ENCODE assay signal across 9 cellular contexts in genomic region chr12:64665506-64665905, GRCh38. TPM values are rescaled to one million over a fixed set of nuclear protein-coding genes. Genes with fewer than 3 reads are reported as not detected.
DNase-seq lines count a peak whose midpoint lies in the region; ATAC-seq, FAIRE-seq and TF ChIP-seq lines count a peak whose summit lies in the region.
"Had no signal": no experiment of that assay in that cellular context is flagged by ENCODE, and none has a peak within 500 bp of the region (broad histone marks: within the 10 kb centered on the region; RNA-seq: fewer than 3 reads in every experiment).

No MANE protein-coding gene starts in this region.

- H3K9me3 ChIP-seq in colonic mucosa (no peaks in the 10 kb centered on the region), sigmoid colon (no peaks in the 10 kb centered on the region)

- TF ChIP-seq POLR2A in GM12891 (IDR thresholded peaks at IDR 0.05; ENCODE audit: low read depth, low read length) (peak; percentile 95), sigmoid colon (IDR thresholded peaks at IDR 0.05) (no peak)

- no peak for DNase-seq in GM12891 (ENCODE audit: insufficient read length, low spot score)
- DNase-seq in LNCaP clone FGC (ENCODE audit: low read depth): no peak
- peak; percentile 72 for DNase-seq in colonic mucosa
- no peak for DNase-seq in sigmoid colon
- no peak for DNase-seq in inferior parietal cortex (ENCODE audit: extremely low spot score)
- no peak for DNase-seq in Kasumi-1 (lab: John Stamatoyannopoulos, UW)
- DNase-seq in urothelium cell line (ENCODE audit: low spot score): no peak

- intact Hi-C loops in colonic mucosa (cut with DNase I): no loop called here
- intact Hi-C loops in sigmoid colon (cut with DNase I): no loop called here

- peaks cover 16% of the 10 kb centered on the region for H3K4me1 ChIP-seq in colonic mucosa
- peaks cover 0 to 94% (median 72%) of the 10 kb centered on the region in 4 donors for H3K4me1 ChIP-seq in sigmoid colon

- TF ChIP-seq CTCF in LNCaP clone FGC (IDR thresholded peaks at IDR 0.05; ENCODE audit: control insufficient read depth, extremely low read depth, insufficient read depth) (no peak), colonic mucosa (IDR thresholded peaks at IDR 0.05) (no peak), sigmoid colon (IDR thresholded peaks at IDR 0.05) (no peak)

- H3K27me3 ChIP-seq in colonic mucosa (no peaks in the 10 kb centered on the region), sigmoid colon (no peaks in the 10 kb centered on the region)

- FAIRE-seq in GM12891 (lab: Jason Lieb, UNC) (peak; percentile 57), urothelium cell line (lab: Jason Lieb, UNC) (no peak)
- FAIRE-seq: keratinocyte had no signal

- peak overlapping the region; percentile 53 for H3K27ac ChIP-seq in colonic mucosa
- H3K27ac ChIP-seq in sigmoid colon: peak overlapping the region; percentile 51 to 92 (median 66)

- no peaks in the 10 kb centered on the region for H3K36me3 ChIP-seq in colonic mucosa
- H3K36me3 ChIP-seq in sigmoid colon: no peaks in the 10 kb centered on the region

- H3K9ac ChIP-seq in colonic mucosa (ENCODE audit: low read depth in 2 of 2, low read length in 2 of 2): peak overlapping the region; percentile 49 to 51

- peak; percentile 33 for ATAC-seq in GM21390 (IDR thresholded peaks at IDR 0.05; ENCODE audit: unreplicated experiment)

- peak overlapping the region; percentile 27 for H3K4me3 ChIP-seq in LNCaP clone FGC (ENCODE audit: low read depth, low read length)
- no peak overlapping the region for H3K4me3 ChIP-seq in colonic mucosa
- no peak overlapping the region for H3K4me3 ChIP-seq in sigmoid colon

- 21 to 43% methylated on average over 4 of the region's 4 CpGs for WGBS in sigmoid colon, 2 donors

- TF ChIP-seq EP300 in sigmoid colon (IDR thresholded peaks at IDR 0.05): no peak

TF ChIP-seq in GM12891, 5 proteins besides CTCF, POLR2A, EP300 and RAD21:
- TF ChIP-seq TAF1 (IDR thresholded peaks at IDR 0.05; ENCODE audit: low read depth, low read length): no peak
- peak; percentile 87 for TF ChIP-seq POLR2AphosphoS5 (IDR thresholded peaks at IDR 0.05; ENCODE audit: low read depth, low read length)
TF ChIP-seq in GM12891: peak in this region for 1.

RNA-seq across cellular contexts. Expression of gene RASSF3, which starts 55.2 kb away (rescaled TPM):
- 25.4 TPM for polyA plus RNA-seq in GM12891 (2012; ENCODE audit: low read depth, missing spikeins)
- total RNA-seq in colonic mucosa (10 to 100 TPM; 52.6 to 90.3 TPM), sigmoid colon (100 to 1,000 TPM; 143 to 348 (median 203) TPM)
- 100 to 1,000 TPM in 1 of 3 donors, 10 to 100 TPM in 2; 34.7 to 113 (median 65.5) TPM for polyA plus RNA-seq in sigmoid colon
